Comparison of ENCODE assay signal across 21 cellular contexts in genomic region chr9:120776788-120777187, GRCh38. TPM values are rescaled to one million over a fixed set of nuclear protein-coding genes. Genes with fewer than 3 reads are reported as not detected.
DNase-seq lines count a peak whose midpoint lies in the region; ATAC-seq and TF ChIP-seq lines count a peak whose summit lies in the region.
"Had no signal": no experiment of that assay in that cellular context is flagged by ENCODE, and none has a peak within 500 bp of the region (broad histone marks: within the 10 kb centered on the region; RNA-seq: fewer than 3 reads in every experiment).

No MANE protein-coding gene starts in this region.

- no peaks in the 10 kb centered on the region for H3K27me3 Mint-ChIP-seq in activated naive CD8-positive, alpha-beta T cell
- no peaks in the 10 kb centered on the region for H3K27me3 Mint-ChIP-seq in activated naive CD8-positive, alpha-beta T cell treated with anti-CD3 and anti-CD28 coated beads, Interleukin-2, amount 50 U/mL, for 24 hours
- no peaks in the 10 kb centered on the region for H3K27me3 Mint-ChIP-seq in activated naive CD8-positive, alpha-beta T cell treated with anti-CD3 and anti-CD28 coated beads for 36 hours
- no peaks in the 10 kb centered on the region for H3K27me3 Mint-ChIP-seq in effector memory CD8-positive, alpha-beta T cell
- H3K27me3 Mint-ChIP-seq in glutamatergic neuron (ENCODE audit: unreplicated experiment) = no peaks in the 10 kb centered on the region

- H3K27me3 ChIP-seq in body of pancreas = no peaks in the 10 kb centered on the region
- H3K27me3 ChIP-seq: Peyer's patch, SJSA1 had no signal

- no peak overlapping the region for H3K27ac ChIP-seq in body of pancreas
- H3K27ac ChIP-seq: Peyer's patch, SJSA1 had no signal

- H3K27ac Mint-ChIP-seq in activated naive CD8-positive, alpha-beta T cell = peak overlapping the region; percentile 50
- no peak overlapping the region for H3K27ac Mint-ChIP-seq in activated naive CD8-positive, alpha-beta T cell treated with anti-CD3 and anti-CD28 coated beads, Interleukin-2, amount 50 U/mL, for 24 hours
- peak overlapping the region; percentile 2 for H3K27ac Mint-ChIP-seq in activated naive CD8-positive, alpha-beta T cell treated with anti-CD3 and anti-CD28 coated beads for 36 hours
- peak overlapping the region; percentile 20 to 59 for H3K27ac Mint-ChIP-seq in effector memory CD8-positive, alpha-beta T cell
- no peak overlapping the region for H3K27ac Mint-ChIP-seq in glutamatergic neuron (ENCODE audit: unreplicated experiment)
- H3K27ac Mint-ChIP-seq: GM23338 had no signal

- no peak overlapping the region for H3K4me3 Mint-ChIP-seq in activated naive CD8-positive, alpha-beta T cell
- no peak overlapping the region for H3K4me3 Mint-ChIP-seq in activated naive CD8-positive, alpha-beta T cell treated with anti-CD3 and anti-CD28 coated beads, Interleukin-2, amount 50 U/mL, for 24 hours
- H3K4me3 Mint-ChIP-seq in activated naive CD8-positive, alpha-beta T cell treated with anti-CD3 and anti-CD28 coated beads for 36 hours = no peak overlapping the region
- no peak overlapping the region for H3K4me3 Mint-ChIP-seq in effector memory CD8-positive, alpha-beta T cell
- no peak overlapping the region for H3K4me3 Mint-ChIP-seq in glutamatergic neuron (ENCODE audit: unreplicated experiment)
- H3K4me3 Mint-ChIP-seq: GM23338 had no signal

- no peak for DNase-seq in activated naive CD8-positive, alpha-beta T cell treated with anti-CD3 and anti-CD28 coated beads, Interleukin-2, amount 50 U/mL, for 24 hours
- DNase-seq in activated naive CD8-positive, alpha-beta T cell treated with anti-CD3 and anti-CD28 coated beads for 36 hours = no peak
- no peak for DNase-seq in effector memory CD8-positive, alpha-beta T cell
- no peak for DNase-seq in activated T-cell treated with anti-CD3 and anti-CD28 coated beads, Interleukin-2, amount 50 U/mL, for 1 hour
- DNase-seq in body of pancreas (no peak), Kasumi-1 (lab: John Stamatoyannopoulos, UW) (no peak), glutamatergic neuron (no peak)
- DNase-seq: DMS53, GDM1, KBM-7, NCI-H1105 treated with DMSO at 0.1 percent for 48 hours, NCI-H2081 treated with DMSO at 0.1 percent for 48 hours, NCI-H2171 treated with DMSO at 0.1 percent for 48 hours, NCI-H524 treated with DMSO at 0.1 percent for 48 hours, Peyer's patch had no signal

- intact Hi-C loops in body of pancreas (cut with DNase I) = no loop called here

- peaks cover 18% of the 10 kb centered on the region for H3K4me1 ChIP-seq in body of pancreas
- H3K4me1 ChIP-seq: HAP-1, Peyer's patch, SJSA1 had no signal

- no peaks in the 10 kb centered on the region for H3K9me3 ChIP-seq in body of pancreas
- H3K9me3 ChIP-seq: HAP-1, Peyer's patch, SJSA1 had no signal

- TF ChIP-seq POLR2A in body of pancreas (IDR thresholded peaks at IDR 0.05) = no peak

- TF ChIP-seq CTCF in body of pancreas (IDR thresholded peaks at IDR 0.05) (no peak), glutamatergic neuron (IDR thresholded peaks at IDR 0.05; ENCODE audit: partially characterized antibody, unreplicated experiment) (no peak)

- ATAC-seq in activated naive CD8-positive, alpha-beta T cell treated with anti-CD3 and anti-CD28 coated beads, Interleukin-2, amount 50 U/mL, for 24 hours = no peak
- no peak for ATAC-seq in effector memory CD8-positive, alpha-beta T cell (replicated peaks)
- no peak for ATAC-seq in body of pancreas
- ATAC-seq: GM23338, HepG2, Right ventricle myocardium inferior had no signal

- 94% methylated on average over 1 of the region's 1 CpG for WGBS in body of pancreas, 2 donors

- peaks cover 9% of the 10 kb centered on the region for H3K36me3 Mint-ChIP-seq in activated naive CD8-positive, alpha-beta T cell
- peaks cover 44% of the 10 kb centered on the region for H3K36me3 Mint-ChIP-seq in activated naive CD8-positive, alpha-beta T cell treated with anti-CD3 and anti-CD28 coated beads, Interleukin-2, amount 50 U/mL, for 24 hours (ENCODE audit: low read depth)
- H3K36me3 Mint-ChIP-seq in activated naive CD8-positive, alpha-beta T cell treated with anti-CD3 and anti-CD28 coated beads for 36 hours = peaks cover 24% of the 10 kb centered on the region
- H3K36me3 Mint-ChIP-seq in effector memory CD8-positive, alpha-beta T cell (ENCODE audit: insufficient read depth) = peaks cover 48% of the 10 kb centered on the region
- no peaks in the 10 kb centered on the region for H3K36me3 Mint-ChIP-seq in glutamatergic neuron (ENCODE audit: unreplicated experiment)

- H3K36me3 ChIP-seq in body of pancreas (replicated peaks in 1 of 2; ENCODE audit: insufficient read depth in 1 of 2, low read depth in 2 of 2) = peaks cover 0 to 13% of the 10 kb centered on the region in 2 donors

- H3K4me1 Mint-ChIP-seq in activated naive CD8-positive, alpha-beta T cell (ENCODE audit: low read depth) = peaks cover 13% of the 10 kb centered on the region
- peaks cover 18% of the 10 kb centered on the region for H3K4me1 Mint-ChIP-seq in activated naive CD8-positive, alpha-beta T cell treated with anti-CD3 and anti-CD28 coated beads, Interleukin-2, amount 50 U/mL, for 24 hours
- H3K4me1 Mint-ChIP-seq in activated naive CD8-positive, alpha-beta T cell treated with anti-CD3 and anti-CD28 coated beads for 36 hours = peaks cover 8% of the 10 kb centered on the region
- peaks cover 7 to 17% of the 10 kb centered on the region in 2 donors for H3K4me1 Mint-ChIP-seq in effector memory CD8-positive, alpha-beta T cell (ENCODE audit: low read depth in 2 of 2)
- H3K4me1 Mint-ChIP-seq in glutamatergic neuron (ENCODE audit: low read depth, unreplicated experiment) = no peaks in the 10 kb centered on the region
- H3K4me1 Mint-ChIP-seq: GM23338 had no signal

- H3K4me3 ChIP-seq in body of pancreas = no peak overlapping the region
- H3K4me3 ChIP-seq: GM23338, HAP-1, Peyer's patch, SJSA1 had no signal

- H3K9me3 Mint-ChIP-seq in activated naive CD8-positive, alpha-beta T cell (ENCODE audit: low read depth) = no peaks in the 10 kb centered on the region
- H3K9me3 Mint-ChIP-seq in activated naive CD8-positive, alpha-beta T cell treated with anti-CD3 and anti-CD28 coated beads, Interleukin-2, amount 50 U/mL, for 24 hours = no peaks in the 10 kb centered on the region
- H3K9me3 Mint-ChIP-seq in activated naive CD8-positive, alpha-beta T cell treated with anti-CD3 and anti-CD28 coated beads for 36 hours = no peaks in the 10 kb centered on the region
- H3K9me3 Mint-ChIP-seq in effector memory CD8-positive, alpha-beta T cell = no peaks in the 10 kb centered on the region
- no peaks in the 10 kb centered on the region for H3K9me3 Mint-ChIP-seq in glutamatergic neuron (ENCODE audit: unreplicated experiment)
- H3K9me3 Mint-ChIP-seq: GM23338 had no signal

RNA-seq across cellular contexts. Expression of gene FBXW2, which starts 16.4 kb away (rescaled TPM):
- total RNA-seq in activated naive CD8-positive, alpha-beta T cell treated with anti-CD3 and anti-CD28 coated beads for 36 hours = 10 to 100 TPM; 71.4 to 72.5 TPM
- total RNA-seq in body of pancreas = 10 to 100 TPM; 16.6 to 19.1 TPM
- 67.2 TPM for total RNA-seq in glutamatergic neuron (ENCODE audit: unreplicated experiment)

Comparison
In these comparisons a context has a peak if more than half of its experiments do, and no peak if none do; other contexts are left out.
1. H3K27ac Mint-ChIP-seq: peak in activated naive CD8-positive, alpha-beta T cell (single experiment), activated naive CD8-positive, alpha-beta T cell treated with anti-CD3 and anti-CD28 coated beads for 36 hours (single experiment) and effector memory CD8-positive, alpha-beta T cell (2 of 2); none in activated naive CD8-positive, alpha-beta T cell treated with anti-CD3 and anti-CD28 coated beads, Interleukin-2, amount 50 U/mL, for 24 hours (single experiment) and glutamatergic neuron (single experiment).